17 cellular contexts compared by ENCODE assay signal in genomic region chr5:178403956-178404600, GRCh38.
DNase-seq lines count a peak whose midpoint lies in the region; ATAC-seq, FAIRE-seq and TF ChIP-seq lines count a peak whose summit lies in the region.
"Had no signal": no experiment of that assay in that cellular context is flagged by ENCODE, and none has a peak within 500 bp of the region (broad histone marks: within the 10 kb centered on the region; RNA-seq: fewer than 3 reads in every experiment).

No MANE protein-coding gene starts in this region.

- no CpG with 5 or more reads among the region's 10 CpGs for WGBS in neuronal stem cell (ENCODE audit: extremely low coverage in 2 of 2, insufficient read length in 2 of 2, insufficient replicate concordance in 1 of 2), 2 donors
- WGBS in thyroid gland, 2 donors, result 78 to 87% methylated on average over 8 to 10 of the region's 10 CpGs

- no peak overlapping the region for H4K8ac ChIP-seq in neuronal stem cell (ENCODE audit: low read depth, low read length)

- H3K27ac Mint-ChIP-seq in activated CD4-positive, alpha-beta memory T cell treated with anti-CD3 and anti-CD28 coated beads for 36 hours, result no peak overlapping the region
- H3K27ac Mint-ChIP-seq: CD4-positive, alpha-beta memory T cell had no signal

- no peaks in the 10 kb centered on the region for H3K4me1 ChIP-seq in kidney (ENCODE audit: control insufficient read depth in 1 of 2, insufficient read depth in 1 of 2, low read depth in 1 of 2, low read length in 2 of 2)
- H3K4me1 ChIP-seq in neuronal stem cell (ENCODE audit: control insufficient read depth in 2 of 2, insufficient read depth in 1 of 2, low read depth in 1 of 2, low read length in 2 of 2), result peaks cover 6 to 9% of the 10 kb centered on the region in 2 donors
- H3K4me1 ChIP-seq in thyroid gland, result peaks cover 20 to 37% of the 10 kb centered on the region in 2 donors

- H3K27me3 ChIP-seq in neuronal stem cell (ENCODE audit: control insufficient read depth in 3 of 3, insufficient read depth in 3 of 3, low read depth in 1 of 3, low read length in 3 of 3) (no peaks in the 10 kb centered on the region), thyroid gland (no peaks in the 10 kb centered on the region)
- H3K27me3 ChIP-seq: BLaER1 had no signal

- H3K27me3 Mint-ChIP-seq in activated CD4-positive, alpha-beta memory T cell treated with anti-CD3 and anti-CD28 coated beads for 36 hours, result peaks cover 13% of the 10 kb centered on the region

- no peak overlapping the region for H2BK120ac ChIP-seq in neuronal stem cell (ENCODE audit: low read depth, low read length)

- POLR2A ChIA-PET in activated CD4-positive, alpha-beta memory T cell treated with anti-CD3 and anti-CD28 coated beads for 36 hours (lab: Charles Lee), result no interaction called here

- no peak overlapping the region for H3K27ac ChIP-seq in kidney (ENCODE audit: low read depth in 2 of 2, low read length in 2 of 2)
- no peak overlapping the region for H3K27ac ChIP-seq in neuronal stem cell (replicated peaks; ENCODE audit: low read length)
- H3K27ac ChIP-seq in thyroid gland, result peak overlapping the region; percentile 51 to 76 (median 64)
- H3K27ac ChIP-seq: BLaER1 had no signal

- CTCF ChIA-PET in activated CD4-positive, alpha-beta memory T cell treated with anti-CD3 and anti-CD28 coated beads for 36 hours (lab: Charles Lee), result no interaction called here

- no peaks in the 10 kb centered on the region for H3K36me3 Mint-ChIP-seq in activated CD4-positive, alpha-beta memory T cell treated with anti-CD3 and anti-CD28 coated beads for 36 hours

- no peak for FAIRE-seq in kidney (lab: Jason Lieb, UNC)
- FAIRE-seq: G401.6, GM12891, GM18507, H1 had no signal

- H3K4me1 Mint-ChIP-seq in activated CD4-positive, alpha-beta memory T cell treated with anti-CD3 and anti-CD28 coated beads for 36 hours (ENCODE audit: low read depth), result no peaks in the 10 kb centered on the region
- H3K4me1 Mint-ChIP-seq: CD4-positive, alpha-beta memory T cell had no signal

- intact Hi-C loops in kidney (cut with DNase I), result no loop called here
- intact Hi-C loops in thyroid gland (cut with DNase I), result no loop called here
- intact Hi-C loops in activated CD4-positive, alpha-beta memory T cell treated with anti-CD3 and anti-CD28 coated beads for 36 hours (cut with micrococcal nuclease), result no loop called here

- H3K23ac ChIP-seq in neuronal stem cell (ENCODE audit: low read depth, low read length, poor library complexity), result no peak overlapping the region

- TF ChIP-seq CTCF in kidney (IDR thresholded peaks at IDR 0.05; ENCODE audit: borderline replicate concordance, extremely low read depth, insufficient read depth) (no peak), thyroid gland (IDR thresholded peaks at IDR 0.05) (no peak)

- no peak overlapping the region for H2BK5ac ChIP-seq in neuronal stem cell (ENCODE audit: low read length)

- H3K9ac ChIP-seq in kidney (ENCODE audit: low read length in 2 of 2), result no peak overlapping the region
- no peak overlapping the region for H3K9ac ChIP-seq in neuronal stem cell (ENCODE audit: low read depth, low read length, poor library complexity)
- H3K9ac ChIP-seq: BLaER1 had no signal

- peaks cover 8% of the 10 kb centered on the region for H3K9me3 Mint-ChIP-seq in activated CD4-positive, alpha-beta memory T cell treated with anti-CD3 and anti-CD28 coated beads for 36 hours

- ATAC-seq in GM21528 (IDR thresholded peaks at IDR 0.05; ENCODE audit: low FRiP score, unreplicated experiment), result no peak

- H4K91ac ChIP-seq in neuronal stem cell (ENCODE audit: low read depth, low read length, poor library complexity), result no peak overlapping the region

- peak overlapping the region; percentile 40 for H3K18ac ChIP-seq in neuronal stem cell (ENCODE audit: low read length)

- H3K9me3 ChIP-seq in kidney (ENCODE audit: control insufficient read depth in 1 of 2, low read length in 2 of 2), result peaks cover 0 to 12% of the 10 kb centered on the region in 2 donors
- peaks cover 5 to 15% of the 10 kb centered on the region in 2 donors for H3K9me3 ChIP-seq in neuronal stem cell (replicated peaks in 1 of 2; ENCODE audit: control insufficient read depth in 2 of 2, insufficient read depth in 1 of 2, low read depth in 1 of 2, low read length in 2 of 2)
- no peaks in the 10 kb centered on the region for H3K9me3 ChIP-seq in thyroid gland

- H2BK15ac ChIP-seq in neuronal stem cell (ENCODE audit: low read length), result peak overlapping the region; percentile 28

- H2AFZ ChIP-seq in neuronal stem cell (ENCODE audit: low read length), result no peak overlapping the region

- H2AK5ac ChIP-seq in neuronal stem cell (ENCODE audit: low read depth, low read length), result peak overlapping the region; percentile 74

- no peak overlapping the region for H3K4ac ChIP-seq in neuronal stem cell (ENCODE audit: low read length)

- no peak for TF ChIP-seq POLR2A in thyroid gland (IDR thresholded peaks at IDR 0.05)

- H3K4me2 ChIP-seq in neuronal stem cell (ENCODE audit: insufficient read depth, low read length, poor library complexity, severe bottlenecking), result no peak overlapping the region
- H3K4me2 ChIP-seq: BLaER1 had no signal

- no peaks in the 10 kb centered on the region for H3K36me3 ChIP-seq in kidney (ENCODE audit: control insufficient read depth in 1 of 2, insufficient read depth in 2 of 2, low read length in 2 of 2)
- H3K36me3 ChIP-seq in neuronal stem cell (replicated peaks in 1 of 2; ENCODE audit: control insufficient read depth in 2 of 2, insufficient read depth in 2 of 2, low read length in 2 of 2), result no peaks in the 10 kb centered on the region
- H3K36me3 ChIP-seq in thyroid gland, result no peaks in the 10 kb centered on the region
- H3K36me3 ChIP-seq: BLaER1 had no signal

- H3K14ac ChIP-seq in neuronal stem cell (ENCODE audit: low read length), result peak overlapping the region; percentile 75

- no peaks in the 10 kb centered on the region for H3K79me1 ChIP-seq in neuronal stem cell (ENCODE audit: low read depth, low read length)

- no peak overlapping the region for H3K4me3 Mint-ChIP-seq in activated CD4-positive, alpha-beta memory T cell treated with anti-CD3 and anti-CD28 coated beads for 36 hours
- H3K4me3 Mint-ChIP-seq: CD4-positive, alpha-beta memory T cell; H9 had no signal

- no peak overlapping the region for H3K4me3 ChIP-seq in kidney (ENCODE audit: low read length in 2 of 2)
- no peak overlapping the region for H3K4me3 ChIP-seq in neuronal stem cell (ENCODE audit: low read length in 2 of 2)
- H3K4me3 ChIP-seq in thyroid gland (replicated peaks in 1 of 3), result no peak overlapping the region
- H3K4me3 ChIP-seq: BLaER1 had no signal

- H2BK12ac ChIP-seq in neuronal stem cell (ENCODE audit: low read length), result no peak overlapping the region

- DNase-seq in Daoy (ENCODE audit: low read depth), result peak; percentile 3
- peak; percentile 29 for DNase-seq in kidney
- DNase-seq in neuronal stem cell (ENCODE audit: low spot score), result no peak
- DNase-seq in thyroid gland, result peak; percentile 84 to 86
- DNase-seq in activated CD4-positive, alpha-beta memory T cell treated with anti-CD3 and anti-CD28 coated beads for 36 hours, result no peak
- no peak for DNase-seq in activated CD4-positive, alpha-beta T cell treated with anti-CD3 and anti-CD28 coated beads, Interleukin-2, amount 50 U/mL, for 4 hours
- DNase-seq: 8988T; CD4-positive, alpha-beta memory T cell; DMS153; DND-41; H9 had no signal

Comparison
In these comparisons a context has a peak if more than half of its experiments do, and no peak if none do; other contexts are left out.
1. DNase-seq: peak in Daoy (single experiment), kidney (single experiment) and thyroid gland (2 of 2); none in neuronal stem cell (single experiment), activated CD4-positive, alpha-beta memory T cell treated with anti-CD3 and anti-CD28 coated beads for 36 hours (single experiment) and activated CD4-positive, alpha-beta T cell treated with anti-CD3 and anti-CD28 coated beads, Interleukin-2, amount 50 U/mL, for 4 hours (0 of 2).
2. H3K27ac ChIP-seq: peak in thyroid gland (3 of 3); none in kidney (0 of 2) and neuronal stem cell (single experiment).